Comparison of ENCODE assay signal across 1 cellular context in genomic region chr15:53843869-53844569, GRCh38.
TF ChIP-seq lines count a peak whose summit lies in the region.

No MANE protein-coding gene starts in this region.

TF ChIP-seq in HepG2, 621 proteins besides CTCF, POLR2A, EP300 and RAD21 (continued from another document and continues in another):
- TF ChIP-seq, protein P1, sequence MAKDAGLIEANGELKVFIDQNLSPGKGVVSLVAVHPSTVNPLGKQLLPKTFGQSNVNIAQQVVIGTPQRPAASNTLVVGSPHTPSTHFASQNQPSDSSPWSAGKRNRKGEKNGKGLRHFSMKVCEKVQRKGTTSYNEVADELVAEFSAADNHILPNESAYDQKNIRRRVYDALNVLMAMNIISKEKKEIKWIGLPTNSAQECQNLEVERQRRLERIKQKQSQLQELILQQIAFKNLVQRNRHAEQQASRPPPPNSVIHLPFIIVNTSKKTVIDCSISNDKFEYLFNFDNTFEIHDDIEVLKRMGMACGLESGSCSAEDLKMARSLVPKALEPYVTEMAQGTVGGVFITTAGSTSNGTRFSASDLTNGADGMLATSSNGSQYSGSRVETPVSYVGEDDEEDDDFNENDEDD (CRISPR knock-in tag; IDR thresholded peaks at IDR 0.05; ENCODE audit: borderline replicate concordance): no peak
- TF ChIP-seq NBN (conservative IDR thresholded peaks at IDR 0.05) (no peak), MAZ (IDR thresholded peaks at IDR 0.05; ENCODE audit: borderline replicate concordance, low read depth, low read length) (no peak), MAZ (CRISPR knock-in tag; IDR thresholded peaks at IDR 0.05; ENCODE audit: low read depth) (no peak), ZNF432 (CRISPR knock-in tag; IDR thresholded peaks at IDR 0.05; ENCODE audit: borderline replicate concordance) (no peak), ARHGAP35 (CRISPR knock-in tag; IDR thresholded peaks at IDR 0.05; ENCODE audit: borderline replicate concordance) (no peak), MEF2D (CRISPR knock-in tag; IDR thresholded peaks at IDR 0.05) (no peak), ZXDC (CRISPR knock-in tag; IDR thresholded peaks at IDR 0.05) (no peak), TFAP4 (IDR thresholded peaks at IDR 0.05; ENCODE audit: borderline replicate concordance, low read depth) (no peak), MED1 (CRISPR knock-in tag; IDR thresholded peaks at IDR 0.05) (peak; percentile 99), ZNF878 (CRISPR knock-in tag; IDR thresholded peaks at IDR 0.05) (no peak), SYNCRIP (IDR thresholded peaks at IDR 0.05; ENCODE audit: insufficient read depth, low read depth, low read length) (no peak), NFE2 (CRISPR knock-in tag; IDR thresholded peaks at IDR 0.05) (no peak), ZNF678 (CRISPR knock-in tag; IDR thresholded peaks at IDR 0.05) (no peak), ZC3H13 (CRISPR knock-in tag; IDR thresholded peaks at IDR 0.05) (no peak), SPEN (CRISPR knock-in tag; IDR thresholded peaks at IDR 0.05; ENCODE audit: low read depth) (no peak), ZNF777 (CRISPR knock-in tag; IDR thresholded peaks at IDR 0.05) (no peak), KLF15 (CRISPR knock-in tag; IDR thresholded peaks at IDR 0.05; ENCODE audit: borderline replicate concordance) (no peak; the same call in 1 of the 2 replicates), HOXA3 (CRISPR knock-in tag; IDR thresholded peaks at IDR 0.05) (no peak), DMAP1 (CRISPR knock-in tag; IDR thresholded peaks at IDR 0.05) (no peak), ARID2 (CRISPR knock-in tag; IDR thresholded peaks at IDR 0.05; ENCODE audit: borderline replicate concordance) (no peak), MLX (CRISPR knock-in tag; IDR thresholded peaks at IDR 0.05) (peak; percentile 71), RBM22 (optimal IDR thresholded peaks at IDR 0.05; ENCODE audit: low read length) (no peak), GLI4 (CRISPR knock-in tag; IDR thresholded peaks at IDR 0.05; ENCODE audit: borderline replicate concordance) (no peak), ZSCAN9 (CRISPR knock-in tag; IDR thresholded peaks at IDR 0.05; ENCODE audit: borderline replicate concordance) (peak; percentile 61; the same call in 1 of the 2 replicates), ZNF607 (CRISPR knock-in tag; IDR thresholded peaks at IDR 0.05; ENCODE audit: borderline replicate concordance) (no peak), GZF1 (CRISPR knock-in tag; IDR thresholded peaks at IDR 0.05) (no peak)
- TF ChIP-seq, protein P2, sequence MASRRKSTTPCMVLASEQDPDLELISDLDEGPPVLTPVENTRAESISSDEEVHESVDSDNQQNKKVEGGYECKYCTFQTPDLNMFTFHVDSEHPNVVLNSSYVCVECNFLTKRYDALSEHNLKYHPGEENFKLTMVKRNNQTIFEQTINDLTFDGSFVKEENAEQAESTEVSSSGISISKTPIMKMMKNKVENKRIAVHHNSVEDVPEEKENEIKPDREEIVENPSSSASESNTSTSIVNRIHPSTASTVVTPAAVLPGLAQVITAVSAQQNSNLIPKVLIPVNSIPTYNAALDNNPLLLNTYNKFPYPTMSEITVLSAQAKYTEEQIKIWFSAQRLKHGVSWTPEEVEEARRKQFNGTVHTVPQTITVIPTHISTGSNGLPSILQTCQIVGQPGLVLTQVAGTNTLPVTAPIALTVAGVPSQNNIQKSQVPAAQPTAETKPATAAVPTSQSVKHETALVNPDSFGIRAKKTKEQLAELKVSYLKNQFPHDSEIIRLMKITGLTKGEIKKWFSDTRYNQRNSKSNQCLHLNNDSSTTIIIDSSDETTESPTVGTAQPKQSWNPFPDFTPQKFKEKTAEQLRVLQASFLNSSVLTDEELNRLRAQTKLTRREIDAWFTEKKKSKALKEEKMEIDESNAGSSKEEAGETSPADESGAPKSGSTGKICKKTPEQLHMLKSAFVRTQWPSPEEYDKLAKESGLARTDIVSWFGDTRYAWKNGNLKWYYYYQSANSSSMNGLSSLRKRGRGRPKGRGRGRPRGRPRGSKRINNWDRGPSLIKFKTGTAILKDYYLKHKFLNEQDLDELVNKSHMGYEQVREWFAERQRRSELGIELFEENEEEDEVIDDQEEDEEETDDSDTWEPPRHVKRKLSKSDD (CRISPR knock-in tag; IDR thresholded peaks at IDR 0.05; ENCODE audit: low read depth): no peak
- TF ChIP-seq, protein P3, sequence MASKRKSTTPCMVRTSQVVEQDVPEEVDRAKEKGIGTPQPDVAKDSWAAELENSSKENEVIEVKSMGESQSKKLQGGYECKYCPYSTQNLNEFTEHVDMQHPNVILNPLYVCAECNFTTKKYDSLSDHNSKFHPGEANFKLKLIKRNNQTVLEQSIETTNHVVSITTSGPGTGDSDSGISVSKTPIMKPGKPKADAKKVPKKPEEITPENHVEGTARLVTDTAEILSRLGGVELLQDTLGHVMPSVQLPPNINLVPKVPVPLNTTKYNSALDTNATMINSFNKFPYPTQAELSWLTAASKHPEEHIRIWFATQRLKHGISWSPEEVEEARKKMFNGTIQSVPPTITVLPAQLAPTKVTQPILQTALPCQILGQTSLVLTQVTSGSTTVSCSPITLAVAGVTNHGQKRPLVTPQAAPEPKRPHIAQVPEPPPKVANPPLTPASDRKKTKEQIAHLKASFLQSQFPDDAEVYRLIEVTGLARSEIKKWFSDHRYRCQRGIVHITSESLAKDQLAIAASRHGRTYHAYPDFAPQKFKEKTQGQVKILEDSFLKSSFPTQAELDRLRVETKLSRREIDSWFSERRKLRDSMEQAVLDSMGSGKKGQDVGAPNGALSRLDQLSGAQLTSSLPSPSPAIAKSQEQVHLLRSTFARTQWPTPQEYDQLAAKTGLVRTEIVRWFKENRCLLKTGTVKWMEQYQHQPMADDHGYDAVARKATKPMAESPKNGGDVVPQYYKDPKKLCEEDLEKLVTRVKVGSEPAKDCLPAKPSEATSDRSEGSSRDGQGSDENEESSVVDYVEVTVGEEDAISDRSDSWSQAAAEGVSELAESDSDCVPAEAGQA (IDR thresholded peaks at IDR 0.05; ENCODE audit: low read depth): no peak
- TF ChIP-seq, protein P3 (CRISPR knock-in tag; IDR thresholded peaks at IDR 0.05; ENCODE audit: borderline replicate concordance): no peak
- TF ChIP-seq, protein P4, sequence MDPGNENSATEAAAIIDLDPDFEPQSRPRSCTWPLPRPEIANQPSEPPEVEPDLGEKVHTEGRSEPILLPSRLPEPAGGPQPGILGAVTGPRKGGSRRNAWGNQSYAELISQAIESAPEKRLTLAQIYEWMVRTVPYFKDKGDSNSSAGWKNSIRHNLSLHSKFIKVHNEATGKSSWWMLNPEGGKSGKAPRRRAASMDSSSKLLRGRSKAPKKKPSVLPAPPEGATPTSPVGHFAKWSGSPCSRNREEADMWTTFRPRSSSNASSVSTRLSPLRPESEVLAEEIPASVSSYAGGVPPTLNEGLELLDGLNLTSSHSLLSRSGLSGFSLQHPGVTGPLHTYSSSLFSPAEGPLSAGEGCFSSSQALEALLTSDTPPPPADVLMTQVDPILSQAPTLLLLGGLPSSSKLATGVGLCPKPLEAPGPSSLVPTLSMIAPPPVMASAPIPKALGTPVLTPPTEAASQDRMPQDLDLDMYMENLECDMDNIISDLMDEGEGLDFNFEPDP (CRISPR knock-in tag; conservative IDR thresholded peaks at IDR 0.05): no peak
- TF ChIP-seq, protein P5, sequence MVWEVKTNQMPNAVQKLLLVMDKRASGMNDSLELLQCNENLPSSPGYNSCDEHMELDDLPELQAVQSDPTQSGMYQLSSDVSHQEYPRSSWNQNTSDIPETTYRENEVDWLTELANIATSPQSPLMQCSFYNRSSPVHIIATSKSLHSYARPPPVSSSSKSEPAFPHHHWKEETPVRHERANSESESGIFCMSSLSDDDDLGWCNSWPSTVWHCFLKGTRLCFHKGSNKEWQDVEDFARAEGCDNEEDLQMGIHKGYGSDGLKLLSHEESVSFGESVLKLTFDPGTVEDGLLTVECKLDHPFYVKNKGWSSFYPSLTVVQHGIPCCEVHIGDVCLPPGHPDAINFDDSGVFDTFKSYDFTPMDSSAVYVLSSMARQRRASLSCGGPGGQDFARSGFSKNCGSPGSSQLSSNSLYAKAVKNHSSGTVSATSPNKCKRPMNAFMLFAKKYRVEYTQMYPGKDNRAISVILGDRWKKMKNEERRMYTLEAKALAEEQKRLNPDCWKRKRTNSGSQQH (CRISPR knock-in tag; IDR thresholded peaks at IDR 0.05; ENCODE audit: low read depth): 0 out of 2 replicates have a peak, but pooled peaks have one; percentile 29
- TF ChIP-seq, protein P6, sequence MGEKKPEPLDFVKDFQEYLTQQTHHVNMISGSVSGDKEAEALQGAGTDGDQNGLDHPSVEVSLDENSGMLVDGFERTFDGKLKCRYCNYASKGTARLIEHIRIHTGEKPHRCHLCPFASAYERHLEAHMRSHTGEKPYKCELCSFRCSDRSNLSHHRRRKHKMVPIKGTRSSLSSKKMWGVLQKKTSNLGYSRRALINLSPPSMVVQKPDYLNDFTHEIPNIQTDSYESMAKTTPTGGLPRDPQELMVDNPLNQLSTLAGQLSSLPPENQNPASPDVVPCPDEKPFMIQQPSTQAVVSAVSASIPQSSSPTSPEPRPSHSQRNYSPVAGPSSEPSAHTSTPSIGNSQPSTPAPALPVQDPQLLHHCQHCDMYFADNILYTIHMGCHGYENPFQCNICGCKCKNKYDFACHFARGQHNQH (CRISPR knock-in tag; IDR thresholded peaks at IDR 0.05): peak; percentile 43; the same call in 1 of the 2 replicates
- TF ChIP-seq, protein P7, sequence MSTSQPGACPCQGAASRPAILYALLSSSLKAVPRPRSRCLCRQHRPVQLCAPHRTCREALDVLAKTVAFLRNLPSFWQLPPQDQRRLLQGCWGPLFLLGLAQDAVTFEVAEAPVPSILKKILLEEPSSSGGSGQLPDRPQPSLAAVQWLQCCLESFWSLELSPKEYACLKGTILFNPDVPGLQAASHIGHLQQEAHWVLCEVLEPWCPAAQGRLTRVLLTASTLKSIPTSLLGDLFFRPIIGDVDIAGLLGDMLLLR (CRISPR knock-in tag; IDR thresholded peaks at IDR 0.05): no peak
- TF ChIP-seq, protein P8, sequence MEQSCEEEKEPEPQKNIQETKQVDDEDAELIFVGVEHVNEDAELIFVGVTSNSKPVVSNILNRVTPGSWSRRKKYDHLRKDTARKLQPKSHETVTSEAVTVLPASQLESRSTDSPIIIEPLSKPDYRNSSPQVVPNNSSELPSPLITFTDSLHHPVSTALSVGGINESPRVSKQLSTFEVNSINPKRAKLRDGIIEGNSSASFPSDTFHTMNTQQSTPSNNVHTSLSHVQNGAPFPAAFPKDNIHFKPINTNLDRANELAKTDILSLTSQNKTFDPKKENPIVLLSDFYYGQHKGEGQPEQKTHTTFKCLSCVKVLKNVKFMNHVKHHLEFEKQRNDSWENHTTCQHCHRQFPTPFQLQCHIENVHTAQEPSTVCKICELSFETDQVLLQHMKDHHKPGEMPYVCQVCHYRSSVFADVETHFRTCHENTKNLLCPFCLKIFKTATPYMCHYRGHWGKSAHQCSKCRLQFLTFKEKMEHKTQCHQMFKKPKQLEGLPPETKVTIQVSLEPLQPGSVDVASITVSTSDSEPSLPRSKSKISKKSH (CRISPR knock-in tag; IDR thresholded peaks at IDR 0.05; ENCODE audit: borderline replicate concordance): no peak
- TF ChIP-seq, protein P9, sequence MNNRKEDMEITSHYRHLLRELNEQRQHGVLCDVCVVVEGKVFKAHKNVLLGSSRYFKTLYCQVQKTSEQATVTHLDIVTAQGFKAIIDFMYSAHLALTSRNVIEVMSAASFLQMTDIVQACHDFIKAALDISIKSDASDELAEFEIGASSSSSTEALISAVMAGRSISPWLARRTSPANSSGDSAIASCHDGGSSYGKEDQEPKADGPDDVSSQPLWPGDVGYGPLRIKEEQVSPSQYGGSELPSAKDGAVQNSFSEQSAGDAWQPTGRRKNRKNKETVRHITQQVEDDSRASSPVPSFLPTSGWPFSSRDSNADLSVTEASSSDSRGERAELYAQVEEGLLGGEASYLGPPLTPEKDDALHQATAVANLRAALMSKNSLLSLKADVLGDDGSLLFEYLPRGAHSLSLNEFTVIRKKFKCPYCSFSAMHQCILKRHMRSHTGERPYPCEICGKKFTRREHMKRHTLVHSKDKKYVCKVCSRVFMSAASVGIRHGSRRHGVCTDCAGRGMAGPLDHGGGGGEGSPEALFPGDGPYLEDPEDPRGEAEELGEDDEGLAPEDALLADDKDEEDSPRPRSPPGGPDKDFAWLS (CRISPR knock-in tag; IDR thresholded peaks at IDR 0.05; ENCODE audit: borderline replicate concordance): no peak
